Comparison of ENCODE assay signal across 28 cellular contexts in genomic region chr12:93153321-93153720, GRCh38.
DNase-seq lines count a peak whose midpoint lies in the region; TF ChIP-seq lines count a peak whose summit lies in the region.
"Had no signal": no experiment of that assay in that cellular context is flagged by ENCODE, and none has a peak within 500 bp of the region (broad histone marks: within the 10 kb centered on the region; RNA-seq: fewer than 3 reads in every experiment).

No MANE protein-coding gene starts in this region.

- no peak overlapping the region for H3K4me3 ChIP-seq in MG63
- no peak overlapping the region for H3K4me3 ChIP-seq in brain microvascular endothelial cell (ENCODE audit: low read depth, low read length)
- H3K4me3 ChIP-seq in foreskin fibroblast (ENCODE audit: low read depth in 1 of 2, low read length in 2 of 2), result no peak overlapping the region
- H3K4me3 ChIP-seq: colonic mucosa, lung, prostate gland had no signal

- H3K36me3 ChIP-seq in MG63 (no peaks in the 10 kb centered on the region), brain microvascular endothelial cell (replicated peaks) (no peaks in the 10 kb centered on the region)
- H3K36me3 ChIP-seq: colonic mucosa, prostate gland had no signal

- no peak for TF ChIP-seq CTCF in brain microvascular endothelial cell (IDR thresholded peaks at IDR 0.05; ENCODE audit: low read depth, low read length, missing control alignments)
- no peak for TF ChIP-seq CTCF in foreskin fibroblast (IDR thresholded peaks at IDR 0.05; ENCODE audit: low read depth, low read length)

- H3K27ac ChIP-seq in brain microvascular endothelial cell, result no peak overlapping the region
- H3K27ac ChIP-seq: C4-2B, colonic mucosa, RWPE1, testis had no signal

- no peaks in the 10 kb centered on the region for H3K27me3 ChIP-seq in MG63
- no peaks in the 10 kb centered on the region for H3K27me3 ChIP-seq in brain microvascular endothelial cell (replicated peaks)
- H3K27me3 ChIP-seq: colonic mucosa, testis had no signal

- in situ Hi-C loops in brain microvascular endothelial cell (cut with HindIII; ENCODE audit: low pct_ligation_motif_present, low sequenced_read_pairs), result no loop called here

- peak; percentile 33 for DNase-seq in Daoy (ENCODE audit: low read depth)
- DNase-seq in MG63, result peak; percentile 52
- DNase-seq in brain microvascular endothelial cell, result peak; percentile 56
- DNase-seq in foreskin fibroblast, result peak; percentile 53 to 67
- no peak for DNase-seq in NCI-H69 (lab: John Stamatoyannopoulos, UW)
- no peak for DNase-seq in HuH-7 (ENCODE audit: low spot score)
- no peak for DNase-seq in stimulated activated CD4-positive, alpha-beta T cell treated with anti-CD3 and anti-CD28 coated beads, Interleukin-4, amount 100 ng/mL, for 24 hours
- DNase-seq in H4 (ENCODE audit: low spot score), result no peak
- DNase-seq: activated CD4-positive, alpha-beta T cell treated with anti-CD3 and anti-CD28 coated beads, Interleukin-2, amount 50 U/mL, for 48 hours; activated CD4-positive, CD25-positive, alpha-beta regulatory T cell; activated CD8-positive, alpha-beta memory T cell treated with anti-CD3 and anti-CD28 coated beads, Interleukin-2, amount 50 U/mL, for 48 hours; activated naive CD8-positive, alpha-beta T cell treated with anti-CD3 and anti-CD28 coated beads for 36 hours; colonic mucosa; endodermal cell; foreskin melanocyte; GDM1; kidney; NCI-H146; NCI-H2171; NCI-H526; small intestine; stimulated activated naive B cell treated with anti-CD40 and anti-IgM and Interleukin-4, amounts not matched to agents 10 μg/mL and 1 μg/mL and 100 μg/mL, for 72 hours; T-helper 9 cell; testis had no signal

- H3K9me3 ChIP-seq in MG63, result peaks cover 1% of the 10 kb centered on the region; the same call in 1 of the 2 replicates
- H3K9me3 ChIP-seq: colonic mucosa, prostate gland, testis had no signal

Comparison
In these comparisons a context has a peak if more than half of its experiments do, and no peak if none do; other contexts are left out.
1. DNase-seq: peak in Daoy (single experiment), MG63 (single experiment), brain microvascular endothelial cell (single experiment) and foreskin fibroblast (2 of 2); none in NCI-H69 (single experiment), HuH-7 (single experiment), stimulated activated CD4-positive, alpha-beta T cell treated with anti-CD3 and anti-CD28 coated beads, Interleukin-4, amount 100 ng/mL, for 24 hours (single experiment) and H4 (single experiment).